12 cellular contexts compared by ENCODE assay signal in genomic region chr10:79349766-79350406, GRCh38. TPM values are rescaled to one million over a fixed set of nuclear protein-coding genes. Genes with fewer than 3 reads are reported as not detected.
DNase-seq lines count a peak whose midpoint lies in the region; ATAC-seq, FAIRE-seq and TF ChIP-seq lines count a peak whose summit lies in the region.
"Had no signal": no experiment of that assay in that cellular context is flagged by ENCODE, and none has a peak within 500 bp of the region (broad histone marks: within the 10 kb centered on the region; RNA-seq: fewer than 3 reads in every experiment).

No MANE protein-coding gene starts in this region.

- H3K18ac ChIP-seq in mesenchymal stem cell (ENCODE audit: low read depth in 1 of 2, low read length in 2 of 2), result no peak overlapping the region

- peaks cover 44% of the 10 kb centered on the region for H3K79me2 ChIP-seq in DOHH2 (ENCODE audit: control insufficient read depth, low read length)

- peak overlapping the region; percentile 96 for H3K9ac ChIP-seq in mesenchymal stem cell (ENCODE audit: low read length)

- H3K9me2 ChIP-seq in DOHH2 (replicated peaks; ENCODE audit: control insufficient read depth, low read length), result no peaks in the 10 kb centered on the region

- H3K14ac ChIP-seq in mesenchymal stem cell (ENCODE audit: low read length in 2 of 2), result peak overlapping the region in 1 of 2 experiments; percentile 45

- H2BK12ac ChIP-seq in mesenchymal stem cell (ENCODE audit: low read length in 2 of 2), result peak overlapping the region in 1 of 2 experiments; percentile 8

- peaks cover 14% of the 10 kb centered on the region for H3K4me1 Mint-ChIP-seq in activated T-helper 17 cell treated with anti-CD3 and anti-CD28 coated beads, Interleukin-2, amount 50 U/mL, for 72 hours

- TF ChIP-seq CTCF in A549 (IDR thresholded peaks at IDR 0.05) (no peak), DOHH2 (IDR thresholded peaks at IDR 0.05; ENCODE audit: low read depth, low read length, poor library complexity, severe bottlenecking) (no peak), gastrocnemius medialis (IDR thresholded peaks at IDR 0.05 in 4 of 5, conservative IDR thresholded peaks at IDR 0.05 in 1 of 5) (no peak)

- H3K27ac Mint-ChIP-seq in activated T-helper 17 cell treated with anti-CD3 and anti-CD28 coated beads, Interleukin-2, amount 50 U/mL, for 72 hours, result peak overlapping the region; percentile 94

- ATAC-seq in A549 (no peak), gastrocnemius medialis (no peak)
- no peak for ATAC-seq in activated T-helper 17 cell treated with anti-CD3 and anti-CD28 coated beads, Interleukin-2, amount 50 U/mL, for 72 hours (replicated peaks)

- H3F3A ChIP-seq in DOHH2 (ENCODE audit: control insufficient read depth, insufficient read depth), result no peaks in the 10 kb centered on the region

- H3K36me3 Mint-ChIP-seq in activated T-helper 17 cell treated with anti-CD3 and anti-CD28 coated beads, Interleukin-2, amount 50 U/mL, for 72 hours (ENCODE audit: low read depth), result peaks cover 70% of the 10 kb centered on the region

- no peak overlapping the region for H2AFZ ChIP-seq in mesenchymal stem cell (ENCODE audit: low read depth, low read length)

- CTCF ChIA-PET in A549 (lab: Yijun Ruan, JAX), result interaction anchor here (1.5 to 2.7 kb wide), 2 partner anchors 9 to 24 kb away, joined by 6 to 14 read pairs; no protein-coding TSS in a partner anchor

- H3K27me3 ChIP-seq in DOHH2 (ENCODE audit: control insufficient read depth, low read length) (no peaks in the 10 kb centered on the region), mesenchymal stem cell (ENCODE audit: control insufficient read depth in 1 of 2, insufficient read depth in 1 of 2, low read length in 2 of 2) (no peaks in the 10 kb centered on the region), gastrocnemius medialis (no peaks in the 10 kb centered on the region)

- H3K36me3 ChIP-seq in DOHH2 (ENCODE audit: control insufficient read depth, low read length), result peaks cover 73% of the 10 kb centered on the region
- H3K36me3 ChIP-seq in mesenchymal stem cell (ENCODE audit: control insufficient read depth in 1 of 2, insufficient read depth in 2 of 2, low read depth in 1 of 2, low read length in 2 of 2), result peaks cover 60 to 63% of the 10 kb centered on the region in 2 experiments
- peaks cover 0 to 55% of the 10 kb centered on the region in 2 donors for H3K36me3 ChIP-seq in gastrocnemius medialis

- H3K23ac ChIP-seq in mesenchymal stem cell (ENCODE audit: low read length in 2 of 2), result peak overlapping the region in 1 of 2 experiments; percentile 35

- H2BK15ac ChIP-seq in mesenchymal stem cell (ENCODE audit: low read depth, poor library complexity, severe bottlenecking), result peak overlapping the region; percentile 8

- H3K9me3 Mint-ChIP-seq in activated T-helper 17 cell treated with anti-CD3 and anti-CD28 coated beads, Interleukin-2, amount 50 U/mL, for 72 hours, result no peaks in the 10 kb centered on the region

- no peak overlapping the region for H4K8ac ChIP-seq in mesenchymal stem cell (ENCODE audit: low read length)

- no peak for TF ChIP-seq RAD21 in A549 (conservative IDR thresholded peaks at IDR 0.05 in 1 of 2, IDR thresholded peaks at IDR 0.05 in 1 of 2)

- peaks cover 34% of the 10 kb centered on the region; the same call in 1 of the 2 replicates for H4K20me1 ChIP-seq in DOHH2 (ENCODE audit: control insufficient read depth, insufficient read depth, low read depth, low read length)

- no peak overlapping the region for H3K4ac ChIP-seq in mesenchymal stem cell (ENCODE audit: low read depth in 1 of 2, low read length in 2 of 2)

- no peak overlapping the region for H2BK5ac ChIP-seq in mesenchymal stem cell (ENCODE audit: low read depth, low read length, poor library complexity, severe bottlenecking)

- 90% methylated on average over 6 of the region's 6 CpGs for WGBS in A549 (ENCODE audit: missing lambda C conversion rate)
- 94% methylated on average over 6 of the region's 6 CpGs for WGBS in mesenchymal stem cell

- peak overlapping the region; percentile 91 for H3K4me3 Mint-ChIP-seq in activated T-helper 17 cell treated with anti-CD3 and anti-CD28 coated beads, Interleukin-2, amount 50 U/mL, for 72 hours

- POLR2A ChIA-PET in A549 (lab: Yijun Ruan, JAX), result no interaction called here

- DNase-seq in A549 (ENCODE audit: low read depth in 1 of 2, low spot score in 1 of 2) (no peak), mesenchymal stem cell (no peak), H4 (ENCODE audit: low spot score) (no peak), SHP77 (lab: John Stamatoyannopoulos, UW) (no peak), NAMALWA (ENCODE audit: low spot score) (no peak), gastrocnemius medialis (no peak)
- DNase-seq: effector CD4-positive, alpha-beta T cell; NCI-H526 treated with DMSO at 0.1 percent for 48 hours; stimulated activated CD4-positive, alpha-beta T cell treated with anti-CD3 and anti-CD28 coated beads, Interleukin-2, amount 100 ng/mL, for 48 hours had no signal

- TF ChIP-seq EP300 in A549 (IDR thresholded peaks at IDR 0.05), result no peak

- H3K4me1 ChIP-seq in A549 (peaks cover 18% of the 10 kb centered on the region), DOHH2 (ENCODE audit: control insufficient read depth, low read length) (peaks cover 25% of the 10 kb centered on the region), mesenchymal stem cell (ENCODE audit: control insufficient read depth, insufficient read depth, low read depth, low read length) (peaks cover 37% of the 10 kb centered on the region), gastrocnemius medialis (peaks cover 13 to 18% of the 10 kb centered on the region in 2 donors)

- in situ Hi-C loops in gastrocnemius medialis (cut with MboI; ENCODE audit: low sequenced_read_pairs in 4 of 4), result loop anchor here in 1 of 4 donors (25.0 kb wide), 1 partner anchor 587 kb away; the partner anchor contains the start of gene SFTPD

- no peaks in the 10 kb centered on the region for H3K27me3 Mint-ChIP-seq in activated T-helper 17 cell treated with anti-CD3 and anti-CD28 coated beads, Interleukin-2, amount 50 U/mL, for 72 hours

- H2AK5ac ChIP-seq in mesenchymal stem cell (ENCODE audit: low read length, severe bottlenecking), result no peak overlapping the region

- no peak overlapping the region for H2BK120ac ChIP-seq in mesenchymal stem cell (ENCODE audit: low read depth, low read length)

- H3K79me1 ChIP-seq in mesenchymal stem cell (replicated peaks; ENCODE audit: low read length, poor library complexity, severe bottlenecking), result peaks cover 47% of the 10 kb centered on the region

- FAIRE-seq in A549 (lab: Jason Lieb, UNC), result no peak

- H3K9me3 ChIP-seq in A549 (no peaks in the 10 kb centered on the region), DOHH2 (ENCODE audit: control insufficient read depth, insufficient read depth, low read length) (no peaks in the 10 kb centered on the region), mesenchymal stem cell (ENCODE audit: control insufficient read depth, low read length) (no peaks in the 10 kb centered on the region), gastrocnemius medialis (no peaks in the 10 kb centered on the region)
- H3K9me3 ChIP-seq: thoracic aorta had no signal

- no peak overlapping the region for H4K91ac ChIP-seq in mesenchymal stem cell (ENCODE audit: low read length)

- H3K4me2 ChIP-seq in A549 (peak overlapping the region; percentile 99; the same call in 2 of the 3 replicates), DOHH2 (ENCODE audit: low read length) (0 out of 2 replicates have a peak overlapping the region, but pooled peaks have one; percentile 80), mesenchymal stem cell (ENCODE audit: low read length, poor library complexity, severe bottlenecking) (no peak overlapping the region)

- TF ChIP-seq POLR2A in A549 (IDR thresholded peaks at IDR 0.05; ENCODE audit: low read length), result no peak
- TF ChIP-seq POLR2A in gastrocnemius medialis (IDR thresholded peaks at IDR 0.05), result no peak

- H3K4me3 ChIP-seq in A549, result no peak overlapping the region
- no peak overlapping the region for H3K4me3 ChIP-seq in DOHH2 (ENCODE audit: low read length)
- H3K4me3 ChIP-seq in mesenchymal stem cell (ENCODE audit: insufficient read depth in 1 of 2, low read depth in 1 of 2, low read length in 2 of 2), result peak overlapping the region in 1 of 2 experiments; percentile 90
- H3K4me3 ChIP-seq in gastrocnemius medialis, result no peak overlapping the region
- H3K4me3 ChIP-seq: thoracic aorta had no signal

- H3K27ac ChIP-seq in A549, result no peak overlapping the region
- H3K27ac ChIP-seq in DOHH2 (ENCODE audit: low read depth, low read length), result no peak overlapping the region
- no peak overlapping the region for H3K27ac ChIP-seq in mesenchymal stem cell (ENCODE audit: low read length, poor library complexity, severe bottlenecking)
- H3K27ac ChIP-seq in gastrocnemius medialis, result peak overlapping the region in 2 of 4 donors; percentile 90 to 96
- H3K27ac ChIP-seq: thoracic aorta had no signal

- intact Hi-C loops in gastrocnemius medialis (cut with DNase I; ENCODE audit: low total_unique reads), result loop anchor here (1.0 to 5.0 kb wide), 2 partner anchors 45 to 857 kb away; partner anchors contain the start of gene ANXA11

TF ChIP-seq in A549, 52 proteins besides CTCF, POLR2A, EP300 and RAD21 (continues in another document):
- no peak for TF ChIP-seq CHD2 (IDR thresholded peaks at IDR 0.05; ENCODE audit: low read length, partially characterized antibody)
- no peak for TF ChIP-seq FOSB (CRISPR knock-in tag; IDR thresholded peaks at IDR 0.05)
- TF ChIP-seq E2F6 (IDR thresholded peaks at IDR 0.05; ENCODE audit: borderline replicate concordance, low read depth), result no peak

RNA-seq across cellular contexts. Expression of gene PPIF, which starts 2.6 kb away (rescaled TPM):
- polyA plus RNA-seq in A549 (2011; rRNA removed) (44.8 and 51.9 TPM in 2 replicates), A549 (2017; fragmentation: RNase III; extraction: RNeasy Plus Mini Kit Qiagen cat#74134 plus additional on column Dnase treatment) (73.1 to 95.5 TPM (median 75.0 TPM) in 3 replicates)
- polyA plus RNA-seq in A549 (2012; cell fraction: cytosol; rRNA removed), result 163 and 170 TPM in 2 replicates
- polyA plus RNA-seq in A549 (2012; cell fraction: nucleus; rRNA removed), result 212 and 232 TPM in 2 replicates
- polyA minus RNA-seq in A549 (2011; rRNA and poly(A)+ RNA removed), result 42.8 and 64.9 TPM in 2 replicates
- total RNA-seq in activated T-helper 17 cell treated with anti-CD3 and anti-CD28 coated beads, Interleukin-2, amount 50 U/mL, for 72 hours, result 100 to 1,000 TPM in 1 of 2 donors, 10 to 100 TPM in 1; 73.7 to 170 TPM
- 49.4 TPM for polyA plus RNA-seq in mesenchymal stem cell (2013, experiment 1 of 2)
- polyA plus RNA-seq in mesenchymal stem cell (2013, experiment 2 of 2), result 50.7 TPM
- total RNA-seq in H4 (2014; rRNA removed; shearing (Covaris generic)), result 45.2 and 52.3 TPM in 2 replicates
- total RNA-seq in gastrocnemius medialis, result 10 to 100 TPM; 39.1 to 82.1 (median 67.9) TPM
